ENCODE assay signal across 17 cellular contexts in the genomic region with DNA sequence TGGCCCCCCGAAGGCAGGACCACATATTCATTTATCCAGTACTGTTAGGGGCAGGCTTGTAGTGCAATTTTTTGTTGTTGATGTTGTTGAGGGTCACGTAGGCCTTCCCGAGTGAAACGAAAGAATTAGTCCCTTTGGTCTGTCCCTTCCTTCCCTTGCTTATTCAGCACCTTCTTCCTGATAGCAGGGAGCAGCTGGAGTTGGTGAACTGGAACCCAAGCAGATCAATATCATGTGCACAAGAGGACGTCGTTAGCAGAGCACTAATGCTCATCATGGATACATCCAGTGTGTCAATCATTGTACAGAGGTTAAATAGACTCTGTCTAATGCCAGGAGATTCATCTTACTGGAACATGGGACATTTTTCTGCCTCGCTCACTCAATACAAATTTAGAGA. TPM values are rescaled to one million over a fixed set of nuclear protein-coding genes. Genes with fewer than 3 reads are reported as not detected.
DNase-seq lines count a peak whose midpoint lies in the region; ATAC-seq and TF ChIP-seq lines count a peak whose summit lies in the region.
"Had no signal": no experiment of that assay in that cellular context is flagged by ENCODE, and none has a peak within 500 bp of the region (broad histone marks: within the 10 kb centered on the region; RNA-seq: fewer than 3 reads in every experiment).

No MANE protein-coding gene starts in this region.

- peaks cover 60% of the 10 kb centered on the region for H3K4me1 Mint-ChIP-seq in glutamatergic neuron (ENCODE audit: low read depth, unreplicated experiment)

- peak overlapping the region; percentile 90 for H3K27ac Mint-ChIP-seq in glutamatergic neuron (ENCODE audit: unreplicated experiment)
- H3K27ac Mint-ChIP-seq: CD8-positive, alpha-beta T cell; T-helper 1 cell treated with Interleukin-12 subunit alpha and Interleukin-12 subunit beta and Interleukin-4 antibody, amounts not matched to agents 30 μg/mL and 1 μg/mL, for 36 hours had no signal

- peak; percentile 18 for DNase-seq in NCI-H748 (lab: John Stamatoyannopoulos, UW; ENCODE audit: unreplicated experiment)
- DNase-seq in NCI-H748 treated with DMSO at 0.1 percent for 48 hours (lab: John Stamatoyannopoulos, UW): no peak
- DNase-seq in NCI-H187 treated with DMSO at 0.1 percent for 48 hours (lab: John Stamatoyannopoulos, UW): peak; percentile 26
- peak; percentile 66 for DNase-seq in NCI-H524 treated with DMSO at 0.1 percent for 48 hours (lab: John Stamatoyannopoulos, UW)
- peak; percentile 66 for DNase-seq in glutamatergic neuron
- no peak for DNase-seq in HCEC 1CT
- no peak for DNase-seq in amygdala (lab: John Stamatoyannopoulos, UW)
- DNase-seq: ACHN; CD8-positive, alpha-beta T cell; DMS 273 treated with DMSO at 0.1 percent for 48 hours; MM.1S; NCI-H1694; NCI-H446 had no signal

- no peaks in the 10 kb centered on the region for H3K36me3 Mint-ChIP-seq in glutamatergic neuron (ENCODE audit: unreplicated experiment)
- H3K36me3 Mint-ChIP-seq: CD8-positive, alpha-beta T cell had no signal

- ATAC-seq in GM18498 (IDR thresholded peaks at IDR 0.05; ENCODE audit: unreplicated experiment): no peak
- ATAC-seq: CD8-positive, alpha-beta T cell; HCT116; Right ventricle myocardium inferior had no signal

- H3K9me3 Mint-ChIP-seq in glutamatergic neuron (ENCODE audit: unreplicated experiment): peaks cover 5% of the 10 kb centered on the region
- H3K9me3 Mint-ChIP-seq: CD8-positive, alpha-beta T cell; T-helper 1 cell treated with Interleukin-12 subunit alpha and Interleukin-12 subunit beta and Interleukin-4 antibody, amounts not matched to agents 30 μg/mL and 1 μg/mL, for 36 hours had no signal

- TF ChIP-seq CTCF in glutamatergic neuron (IDR thresholded peaks at IDR 0.05; ENCODE audit: partially characterized antibody, unreplicated experiment): no peak

- H3K4me3 Mint-ChIP-seq in glutamatergic neuron (ENCODE audit: unreplicated experiment): peak overlapping the region; percentile 73
- H3K4me3 Mint-ChIP-seq: CD8-positive, alpha-beta T cell; T-helper 1 cell treated with Interleukin-12 subunit alpha and Interleukin-12 subunit beta and Interleukin-4 antibody, amounts not matched to agents 30 μg/mL and 1 μg/mL, for 36 hours had no signal

- no peaks in the 10 kb centered on the region for H3K27me3 Mint-ChIP-seq in glutamatergic neuron (ENCODE audit: unreplicated experiment)

RNA-seq across cellular contexts. Expression of gene MAP1B, which starts 33.0 kb away (rescaled TPM):
- 2,530 TPM for total RNA-seq in glutamatergic neuron (ENCODE audit: unreplicated experiment)

Comparison
In these comparisons a context has a peak if more than half of its experiments do, and no peak if none do; other contexts are left out.
1. DNase-seq: peak in NCI-H748 (single experiment), NCI-H187 treated with DMSO at 0.1 percent for 48 hours (single experiment), NCI-H524 treated with DMSO at 0.1 percent for 48 hours (single experiment) and glutamatergic neuron (single experiment); none in NCI-H748 treated with DMSO at 0.1 percent for 48 hours (single experiment), HCEC 1CT (single experiment) and amygdala (0 of 56).